Comparison of ENCODE assay signal across 1 cellular context in the genomic region with DNA sequence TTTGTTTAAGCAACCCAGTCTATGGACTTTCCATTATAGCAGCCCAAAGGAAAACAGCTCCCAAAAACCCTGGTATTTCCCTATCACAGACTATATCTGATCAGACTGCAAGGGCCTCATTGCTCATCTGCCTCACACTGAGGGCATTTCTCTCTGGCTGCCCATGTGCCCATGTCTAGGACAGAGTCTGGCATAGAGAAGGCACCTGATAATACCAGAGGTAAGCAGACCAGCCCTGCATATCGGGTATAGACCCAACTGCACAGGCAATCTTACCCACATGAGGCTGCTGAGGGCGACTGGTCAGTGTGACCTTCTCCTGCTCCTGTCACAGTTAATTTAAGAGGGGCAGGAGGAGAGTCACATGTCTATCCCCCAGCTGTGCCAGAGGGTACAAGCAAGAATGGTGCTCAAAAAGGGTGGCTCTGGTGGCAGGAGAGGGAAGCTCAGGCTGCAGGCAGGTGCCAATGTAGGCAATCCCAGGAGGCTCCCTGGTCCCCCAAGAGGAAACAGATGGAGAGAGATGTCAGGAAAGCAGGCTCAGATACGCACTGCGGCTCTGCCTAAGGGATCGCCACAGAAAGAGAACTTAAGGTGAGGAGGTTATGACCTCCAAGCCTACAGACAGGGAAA.
TF ChIP-seq lines count a peak whose summit lies in the region.

No MANE protein-coding gene starts in this region.

TF ChIP-seq in SK-N-SH, 30 proteins besides CTCF, POLR2A, EP300 and RAD21 (continued from another document):
- TF ChIP-seq, protein P1, sequence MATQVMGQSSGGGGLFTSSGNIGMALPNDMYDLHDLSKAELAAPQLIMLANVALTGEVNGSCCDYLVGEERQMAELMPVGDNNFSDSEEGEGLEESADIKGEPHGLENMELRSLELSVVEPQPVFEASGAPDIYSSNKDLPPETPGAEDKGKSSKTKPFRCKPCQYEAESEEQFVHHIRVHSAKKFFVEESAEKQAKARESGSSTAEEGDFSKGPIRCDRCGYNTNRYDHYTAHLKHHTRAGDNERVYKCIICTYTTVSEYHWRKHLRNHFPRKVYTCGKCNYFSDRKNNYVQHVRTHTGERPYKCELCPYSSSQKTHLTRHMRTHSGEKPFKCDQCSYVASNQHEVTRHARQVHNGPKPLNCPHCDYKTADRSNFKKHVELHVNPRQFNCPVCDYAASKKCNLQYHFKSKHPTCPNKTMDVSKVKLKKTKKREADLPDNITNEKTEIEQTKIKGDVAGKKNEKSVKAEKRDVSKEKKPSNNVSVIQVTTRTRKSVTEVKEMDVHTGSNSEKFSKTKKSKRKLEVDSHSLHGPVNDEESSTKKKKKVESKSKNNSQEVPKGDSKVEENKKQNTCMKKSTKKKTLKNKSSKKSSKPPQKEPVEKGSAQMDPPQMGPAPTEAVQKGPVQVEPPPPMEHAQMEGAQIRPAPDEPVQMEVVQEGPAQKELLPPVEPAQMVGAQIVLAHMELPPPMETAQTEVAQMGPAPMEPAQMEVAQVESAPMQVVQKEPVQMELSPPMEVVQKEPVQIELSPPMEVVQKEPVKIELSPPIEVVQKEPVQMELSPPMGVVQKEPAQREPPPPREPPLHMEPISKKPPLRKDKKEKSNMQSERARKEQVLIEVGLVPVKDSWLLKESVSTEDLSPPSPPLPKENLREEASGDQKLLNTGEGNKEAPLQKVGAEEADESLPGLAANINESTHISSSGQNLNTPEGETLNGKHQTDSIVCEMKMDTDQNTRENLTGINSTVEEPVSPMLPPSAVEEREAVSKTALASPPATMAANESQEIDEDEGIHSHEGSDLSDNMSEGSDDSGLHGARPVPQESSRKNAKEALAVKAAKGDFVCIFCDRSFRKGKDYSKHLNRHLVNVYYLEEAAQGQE (IDR thresholded peaks at IDR 0.05; ENCODE audit: low read depth, low read length): no peak
- TF ChIP-seq GATA2 (CRISPR knock-in tag; IDR thresholded peaks at IDR 0.05): no peak
- TF ChIP-seq YY1 (IDR thresholded peaks at IDR 0.05; ENCODE audit: low read depth): no peak
TF ChIP-seq in SK-N-SH: peak in this region for 0.
